ENCODE assay signal across 8 cellular contexts in genomic region chr19:15418588-15419412, GRCh38. TPM values are rescaled to one million over a fixed set of nuclear protein-coding genes. Genes with fewer than 3 reads are reported as not detected.
DNase-seq lines count a peak whose midpoint lies in the region; ATAC-seq, FAIRE-seq and TF ChIP-seq lines count a peak whose summit lies in the region.

TSS of gene AKAP8L (minus strand) at chr19:15418988. CDS start at chr19:15418923, 65 bp downstream.

- H3K27ac Mint-ChIP-seq in T-helper 2 cell treated with Interferon-gamma antibody and Interleukin-4, amounts not matched to agents 5 μg/mL and 100 μg/mL, for 36 hours, result peak within 1 kb of the TSS; percentile 99

- H3K4me1 ChIP-seq in ascending aorta (peaks cover 5 to 35% of the 10 kb centered on the region in 2 donors), right atrium auricular region (peaks cover 0 to 55% of the 10 kb centered on the region in 2 donors), psoas muscle (peaks cover 58% of the 10 kb centered on the region)

- H3K27me3 Mint-ChIP-seq in T-helper 2 cell treated with Interferon-gamma antibody and Interleukin-4, amounts not matched to agents 5 μg/mL and 100 μg/mL, for 36 hours (ENCODE audit: low read depth), result no peaks in the 10 kb centered on the region

- H3K36me3 Mint-ChIP-seq in T-helper 2 cell treated with Interferon-gamma antibody and Interleukin-4, amounts not matched to agents 5 μg/mL and 100 μg/mL, for 36 hours (ENCODE audit: low read depth), result peaks cover 30% of the 10 kb centered on the region

- intact Hi-C loops in ascending aorta (cut with DNase I) (loop anchor here (1.0 to 5.0 kb wide), 4 partner anchors 14 to 139 kb away; partner anchors contain the start of gene AKAP8), psoas muscle (cut with DNase I) (loop anchor here in 1 of 2 donors (5.0 kb wide), 1 partner anchor 41 kb away; the partner anchor contains the start of gene AKAP8)

- peaks cover 5% of the 10 kb centered on the region for H3K9me3 Mint-ChIP-seq in T-helper 2 cell treated with Interferon-gamma antibody and Interleukin-4, amounts not matched to agents 5 μg/mL and 100 μg/mL, for 36 hours

- peaks cover 34% of the 10 kb centered on the region for H3K4me1 Mint-ChIP-seq in T-helper 2 cell treated with Interferon-gamma antibody and Interleukin-4, amounts not matched to agents 5 μg/mL and 100 μg/mL, for 36 hours (ENCODE audit: low read depth)

- H3K4me3 Mint-ChIP-seq in T-helper 2 cell treated with Interferon-gamma antibody and Interleukin-4, amounts not matched to agents 5 μg/mL and 100 μg/mL, for 36 hours, result peak within 1 kb of the TSS; percentile 100

- DNase-seq in NCI-H1930 (lab: John Stamatoyannopoulos, UW), result peak; percentile 96
- DNase-seq in T-helper 2 cell treated with Interferon-gamma antibody and Interleukin-4, amounts not matched to agents 5 μg/mL and 100 μg/mL, for 36 hours (ENCODE audit: low spot score), result peak; percentile 98
- DNase-seq in ascending aorta (ENCODE audit: low spot score in 2 of 2), result peak; percentile 99 to 100
- DNase-seq in right atrium auricular region (ENCODE audit: low spot score), result peak; percentile 99
- DNase-seq in psoas muscle, result peak; percentile 98 to 99
- DNase-seq in urothelium cell line (ENCODE audit: low spot score), result peak; percentile 97

- H3K9me3 ChIP-seq in ascending aorta (no peaks in the 10 kb centered on the region), right atrium auricular region (no peaks in the 10 kb centered on the region), psoas muscle (peaks cover 4% of the 10 kb centered on the region)

- H3K27ac ChIP-seq in ascending aorta (peak within 1 kb of the TSS; percentile 87 to 88), right atrium auricular region (peak within 1 kb of the TSS; percentile 87 to 93), psoas muscle (peak within 1 kb of the TSS; percentile 93)

- ATAC-seq in GM18502 (IDR thresholded peaks at IDR 0.05; ENCODE audit: poor library complexity, unreplicated experiment) (peak; percentile 94), HG02970 (IDR thresholded peaks at IDR 0.05; ENCODE audit: low FRiP score, unreplicated experiment) (peak; percentile 90), psoas muscle (peak; percentile 89 to 95 (median 94))

- H3K27me3 ChIP-seq in ascending aorta (no peaks in the 10 kb centered on the region), right atrium auricular region (no peaks in the 10 kb centered on the region), psoas muscle (ENCODE audit: insufficient read depth in 3 of 3, low read length in 2 of 3) (no peaks in the 10 kb centered on the region)

- FAIRE-seq in urothelium cell line (lab: Jason Lieb, UNC), result no peak

- H3K4me3 ChIP-seq in ascending aorta (peak within 1 kb of the TSS; percentile 88 to 97), right atrium auricular region (peak within 1 kb of the TSS; percentile 93 to 97), psoas muscle (peak within 1 kb of the TSS; percentile 97)

- WGBS in psoas muscle, 3 donors, result 0 to 1% (median 0%) methylated on average over 54 to 61 of the region's 61 CpGs

- H3K36me3 ChIP-seq in ascending aorta, result peaks cover 16% of the 10 kb centered on the region in 2 donors
- H3K36me3 ChIP-seq in right atrium auricular region, result peaks cover 25% of the 10 kb centered on the region
- H3K36me3 ChIP-seq in psoas muscle (ENCODE audit: insufficient read depth in 1 of 2, low read depth in 1 of 2), result peaks cover 0 to 25% of the 10 kb centered on the region in 2 donors

- TF ChIP-seq CTCF in ascending aorta (IDR thresholded peaks at IDR 0.05) (peak; percentile 25 to 60 (median 45)), right atrium auricular region (IDR thresholded peaks at IDR 0.05) (peak; percentile 30 to 59), psoas muscle (IDR thresholded peaks at IDR 0.05) (peak; percentile 39)

RNA-seq across cellular contexts. Expression of gene AKAP8L, which starts in this region (rescaled TPM):
- total RNA-seq in ascending aorta (143 TPM), right atrium auricular region (10 to 100 TPM; 66.5 to 78.2 TPM), psoas muscle (10 to 100 TPM; 37.3 to 66.2 (median 54.3) TPM)
- 10 to 100 TPM; 34.6 to 72.9 (median 46.7) TPM for polyA plus RNA-seq in psoas muscle

Comparison
In these comparisons a context has a peak if more than half of its experiments do, and no peak if none do; other contexts are left out.
1. Peak in every context shown above with its lines: DNase-seq, ATAC-seq, H3K4me3 ChIP-seq and H3K27ac ChIP-seq.